In the genomic region with DNA sequence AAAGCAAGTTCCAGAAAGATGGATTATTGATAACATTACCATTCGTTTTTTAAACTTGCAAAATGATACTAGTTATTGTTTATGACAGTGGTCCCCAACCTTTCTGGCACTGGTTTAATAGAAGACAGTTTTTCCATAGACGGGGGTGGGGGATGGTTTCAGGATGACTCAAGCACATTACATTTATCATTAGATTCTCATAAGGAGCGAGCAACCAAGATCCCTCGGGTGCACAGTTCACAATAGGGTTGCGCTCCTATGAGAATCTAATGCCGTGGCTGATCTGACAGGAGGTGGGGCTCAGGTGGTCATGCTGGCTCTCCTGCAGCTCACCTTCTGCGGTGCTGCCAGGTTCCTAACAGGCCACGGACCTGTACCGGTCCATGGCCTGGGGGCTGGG, we compare ENCODE assay signal across 14 cellular contexts.
A peak's percentile ranks its signal among the peaks of the same experiment; 100 is the strongest.
DNase-seq lines count a peak whose midpoint lies in the region; ATAC-seq, FAIRE-seq and TF ChIP-seq lines count a peak whose summit lies in the region.
"Had no signal": no experiment of that assay in that cellular context is flagged by ENCODE, and none has a peak within 500 bp of the region (broad histone marks: within the 10 kb centered on the region; RNA-seq: fewer than 3 reads in every experiment).

No MANE protein-coding gene starts in this region.

- FAIRE-seq in GM12878 (lab: Jason Lieb, UNC) = no peak

- POLR2A ChIA-PET in GM12878 (lab: Charles Lee) = interaction anchor here (0.5 to 1.3 kb wide), 2 partner anchors 20 to 23 kb away, joined by 3 to 4 read pairs; no protein-coding TSS in a partner anchor

- RAD21 ChIA-PET in GM12878 (lab: Charles Lee; ENCODE audit: unreplicated experiment) = interaction anchor here (0.7 kb wide), 1 partner anchor 78 kb away, joined by 4 read pairs; no protein-coding TSS in a partner anchor

- TF ChIP-seq EP300 in GM12878 (IDR thresholded peaks at IDR 0.05; ENCODE audit: borderline replicate concordance in 1 of 2, control insufficient read depth in 1 of 2, low read depth in 2 of 2, low read length in 2 of 2) = no peak

- TF ChIP-seq POLR2A in GM12878 (IDR thresholded peaks at IDR 0.05; ENCODE audit: low read depth, low read length) = no peak

- no peaks in the 10 kb centered on the region for H3K27me3 ChIP-seq in GM12878 (replicated peaks in 1 of 2; ENCODE audit: control insufficient read depth in 2 of 2, insufficient read depth in 2 of 2, low read length in 1 of 2)
- H3K27me3 ChIP-seq: esophagus squamous epithelium, ovary had no signal

- in situ Hi-C loops in GM12878 (cut with MboI) = no loop called here

- no peaks in the 10 kb centered on the region for H3K27me3 Mint-ChIP-seq in activated CD4-positive, alpha-beta T cell treated with anti-CD3 and anti-CD28 coated beads, Interleukin-2, amount 10 ng/mL, durations not matched to agents 24 days and 14 days

- DNase-seq in activated CD4-positive, CD25-positive, alpha-beta regulatory T cell treated with anti-CD3 and anti-CD28 coated beads, Interleukin-2, amount 50 U/mL, for 16 hours (ENCODE audit: low read depth, low spot score) = peak; percentile 6
- DNase-seq in activated CD4-positive, CD25-positive, alpha-beta regulatory T cell treated with anti-CD3 and anti-CD28 coated beads, Interleukin-2, amount 50 U/mL, for 72 hours = no peak
- no peak for DNase-seq in activated CD4-positive, alpha-beta T cell treated with anti-CD3 and anti-CD28 coated beads, Interleukin-2, amount 10 ng/mL, durations not matched to agents 24 days and 14 days
- DNase-seq in GM12878 (ENCODE audit: low read depth, low spot score) = no peak
- peak; percentile 58 for DNase-seq in stimulated activated CD8-positive, alpha-beta memory T cell treated with anti-CD3 and anti-CD28 coated beads, Interleukin-4, amount 100 ng/mL, for 48 hours
- DNase-seq: 8988T, esophagus squamous epithelium, mucosa of descending colon, NCI-H2029 treated with DMSO at 0.1 percent for 48 hours, NCI-H774, ovary had no signal

- H3K4me3 ChIP-seq in GM12878 = 0 out of 2 replicates have a peak overlapping the region, but pooled peaks have one; percentile 26
- H3K4me3 ChIP-seq: esophagus squamous epithelium, mucosa of descending colon, ovary had no signal

- no peak overlapping the region for H2AFZ ChIP-seq in GM12878 (ENCODE audit: control insufficient read depth, low read depth, low read length)

- H3K9me3 Mint-ChIP-seq in activated CD4-positive, alpha-beta T cell treated with anti-CD3 and anti-CD28 coated beads, Interleukin-2, amount 10 ng/mL, durations not matched to agents 24 days and 14 days = peaks cover 10% of the 10 kb centered on the region

- 75% methylated on average over 9 of the region's 9 CpGs for WGBS in GM12878 (ENCODE audit: insufficient coverage, insufficient replicate concordance, low lambda C conversion rate, missing lambda C conversion rate)

- peak overlapping the region; percentile 83 for H3K4me2 ChIP-seq in GM12878 (ENCODE audit: control insufficient read depth, insufficient read depth)

- peaks cover 20% of the 10 kb centered on the region for H3K4me1 ChIP-seq in GM12878 (ENCODE audit: control insufficient read depth, insufficient read depth, low read length)

- peaks cover 73% of the 10 kb centered on the region for H3K4me1 Mint-ChIP-seq in activated CD4-positive, alpha-beta T cell treated with anti-CD3 and anti-CD28 coated beads, Interleukin-2, amount 10 ng/mL, durations not matched to agents 24 days and 14 days

- intact Hi-C loops in activated CD4-positive, alpha-beta T cell treated with anti-CD3 and anti-CD28 coated beads, Interleukin-2, amount 10 ng/mL, durations not matched to agents 24 days and 14 days (cut with micrococcal nuclease) = loop anchor here (1.0 kb wide), 1 partner anchor 9 kb away; no protein-coding TSS in a partner anchor
- intact Hi-C loops in GM12878 (cut with micrococcal nuclease; ENCODE audit: unreplicated experiment) = no loop called here

- peaks cover 3 to 6% of the 10 kb centered on the region in 2 experiments; a peak in 3 of 4 replicates for H3K36me3 ChIP-seq in GM12878 (ENCODE audit: control insufficient read depth in 2 of 2, insufficient read depth in 2 of 2, low read length in 1 of 2)
- H3K36me3 ChIP-seq: esophagus squamous epithelium, ovary had no signal

- H4K20me1 ChIP-seq in GM12878 (ENCODE audit: control insufficient read depth, insufficient read depth) = no peaks in the 10 kb centered on the region

- no peak for TF ChIP-seq CTCF in GM12878 (IDR thresholded peaks at IDR 0.05 in 2 of 3, conservative IDR thresholded peaks at IDR 0.05 in 1 of 3; ENCODE audit: control insufficient read depth in 2 of 3, extremely low read depth in 1 of 3, insufficient read depth in 1 of 3, low read depth in 3 of 3, low read length in 3 of 3)

- peaks cover 67% of the 10 kb centered on the region for H3K36me3 Mint-ChIP-seq in activated CD4-positive, alpha-beta T cell treated with anti-CD3 and anti-CD28 coated beads, Interleukin-2, amount 10 ng/mL, durations not matched to agents 24 days and 14 days (ENCODE audit: low read depth)

- peak overlapping the region; percentile 16; the same call in 1 of the 2 replicates for H3K9ac ChIP-seq in GM12878 (ENCODE audit: control insufficient read depth, insufficient read depth, low read length)

- BruUV-seq in GM12878 (replicated peaks; lab: Mats Ljungman, UMichigan) = no TSS peak

- peak overlapping the region; percentile 65 for H3K27ac ChIP-seq in GM12878 (ENCODE audit: control insufficient read depth, insufficient read depth)
- H3K27ac ChIP-seq: esophagus squamous epithelium, ovary had no signal

- peak overlapping the region; percentile 68 for H3K27ac Mint-ChIP-seq in activated CD4-positive, alpha-beta T cell treated with anti-CD3 and anti-CD28 coated beads, Interleukin-2, amount 10 ng/mL, durations not matched to agents 24 days and 14 days

- ATAC-seq in GM12878 (peak; percentile 30; the same call in 2 of the 3 replicates), HG03378 (IDR thresholded peaks at IDR 0.05; ENCODE audit: unreplicated experiment) (no peak), GM21529 (IDR thresholded peaks at IDR 0.05; ENCODE audit: unreplicated experiment) (no peak), GM21737 (IDR thresholded peaks at IDR 0.05; ENCODE audit: unreplicated experiment) (no peak)

- peak overlapping the region; percentile 42 for H3K4me3 Mint-ChIP-seq in activated CD4-positive, alpha-beta T cell treated with anti-CD3 and anti-CD28 coated beads, Interleukin-2, amount 10 ng/mL, durations not matched to agents 24 days and 14 days

- peaks cover 62% of the 10 kb centered on the region for H3K79me2 ChIP-seq in GM12878 (ENCODE audit: control insufficient read depth, insufficient read depth, low read length)

- CTCF ChIA-PET in GM12878 (lab: Yijun Ruan, JAX) = interaction anchor here (2.6 kb wide), 1 partner anchor 8 kb away, joined by 10 read pairs; no protein-coding TSS in a partner anchor

- TF ChIP-seq RAD21 in GM12878 (IDR thresholded peaks at IDR 0.05; ENCODE audit: insufficient read depth, low read depth, low read length) = no peak

- SMC1A ChIA-PET in GM12878 (lab: Charles Lee; ENCODE audit: uncharacterized antibody, unreplicated experiment) = interaction anchor here (2.0 kb wide), 1 partner anchor 8 kb away, joined by 5 read pairs; no protein-coding TSS in a partner anchor

- H3K9me3 ChIP-seq in GM12878 (replicated peaks; ENCODE audit: control insufficient read depth, insufficient read depth, low read length) = peaks cover 24% of the 10 kb centered on the region; the same call in 2 of the 3 replicates
- H3K9me3 ChIP-seq: esophagus squamous epithelium, mucosa of descending colon, ovary had no signal

TF ChIP-seq in GM12878, 131 proteins besides CTCF, POLR2A, EP300 and RAD21:
- TF ChIP-seq EED (IDR thresholded peaks at IDR 0.05; ENCODE audit: low read depth) (peak; percentile 46; the same call in 1 of the 2 replicates), IKZF2 (IDR thresholded peaks at IDR 0.05) (no peak), SP1 (IDR thresholded peaks at IDR 0.05; ENCODE audit: low read depth, low read length) (no peak), ZBED1 (IDR thresholded peaks at IDR 0.05; ENCODE audit: borderline replicate concordance) (peak; percentile 36; the same call in 1 of the 2 replicates), IRF4 (IDR thresholded peaks at IDR 0.05; ENCODE audit: low read depth, low read length) (0 out of 2 replicates have a peak, but pooled peaks have one; percentile 44), IKZF1 (conservative IDR thresholded peaks at IDR 0.05) (0 out of 2 replicates have a peak, but pooled peaks have one; percentile 6), RAD51 (IDR thresholded peaks at IDR 0.05) (no peak), JUNB (IDR thresholded peaks at IDR 0.05) (peak; percentile 75)
- TF ChIP-seq, protein P1, sequence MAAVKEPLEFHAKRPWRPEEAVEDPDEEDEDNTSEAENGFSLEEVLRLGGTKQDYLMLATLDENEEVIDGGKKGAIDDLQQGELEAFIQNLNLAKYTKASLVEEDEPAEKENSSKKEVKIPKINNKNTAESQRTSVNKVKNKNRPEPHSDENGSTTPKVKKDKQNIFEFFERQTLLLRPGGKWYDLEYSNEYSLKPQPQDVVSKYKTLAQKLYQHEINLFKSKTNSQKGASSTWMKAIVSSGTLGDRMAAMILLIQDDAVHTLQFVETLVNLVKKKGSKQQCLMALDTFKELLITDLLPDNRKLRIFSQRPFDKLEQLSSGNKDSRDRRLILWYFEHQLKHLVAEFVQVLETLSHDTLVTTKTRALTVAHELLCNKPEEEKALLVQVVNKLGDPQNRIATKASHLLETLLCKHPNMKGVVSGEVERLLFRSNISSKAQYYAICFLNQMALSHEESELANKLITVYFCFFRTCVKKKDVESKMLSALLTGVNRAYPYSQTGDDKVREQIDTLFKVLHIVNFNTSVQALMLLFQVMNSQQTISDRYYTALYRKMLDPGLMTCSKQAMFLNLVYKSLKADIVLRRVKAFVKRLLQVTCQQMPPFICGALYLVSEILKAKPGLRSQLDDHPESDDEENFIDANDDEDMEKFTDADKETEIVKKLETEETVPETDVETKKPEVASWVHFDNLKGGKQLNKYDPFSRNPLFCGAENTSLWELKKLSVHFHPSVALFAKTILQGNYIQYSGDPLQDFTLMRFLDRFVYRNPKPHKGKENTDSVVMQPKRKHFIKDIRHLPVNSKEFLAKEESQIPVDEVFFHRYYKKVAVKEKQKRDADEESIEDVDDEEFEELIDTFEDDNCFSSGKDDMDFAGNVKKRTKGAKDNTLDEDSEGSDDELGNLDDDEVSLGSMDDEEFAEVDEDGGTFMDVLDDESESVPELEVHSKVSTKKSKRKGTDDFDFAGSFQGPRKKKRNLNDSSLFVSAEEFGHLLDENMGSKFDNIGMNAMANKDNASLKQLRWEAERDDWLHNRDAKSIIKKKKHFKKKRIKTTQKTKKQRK (IDR thresholded peaks at IDR 0.05; ENCODE audit: low read depth, low read length) = no peak

Comparison
In these comparisons a context has a peak if more than half of its experiments do, and no peak if none do; other contexts are left out.
1. DNase-seq: peak in activated CD4-positive, CD25-positive, alpha-beta regulatory T cell treated with anti-CD3 and anti-CD28 coated beads, Interleukin-2, amount 50 U/mL, for 16 hours (single experiment) and stimulated activated CD8-positive, alpha-beta memory T cell treated with anti-CD3 and anti-CD28 coated beads, Interleukin-4, amount 100 ng/mL, for 48 hours (single experiment); none in activated CD4-positive, CD25-positive, alpha-beta regulatory T cell treated with anti-CD3 and anti-CD28 coated beads, Interleukin-2, amount 50 U/mL, for 72 hours (single experiment), activated CD4-positive, alpha-beta T cell treated with anti-CD3 and anti-CD28 coated beads, Interleukin-2, amount 10 ng/mL, durations not matched to agents 24 days and 14 days (single experiment) and GM12878 (single experiment).